ENCODE assay signal across 25 cellular contexts in the genomic region with DNA sequence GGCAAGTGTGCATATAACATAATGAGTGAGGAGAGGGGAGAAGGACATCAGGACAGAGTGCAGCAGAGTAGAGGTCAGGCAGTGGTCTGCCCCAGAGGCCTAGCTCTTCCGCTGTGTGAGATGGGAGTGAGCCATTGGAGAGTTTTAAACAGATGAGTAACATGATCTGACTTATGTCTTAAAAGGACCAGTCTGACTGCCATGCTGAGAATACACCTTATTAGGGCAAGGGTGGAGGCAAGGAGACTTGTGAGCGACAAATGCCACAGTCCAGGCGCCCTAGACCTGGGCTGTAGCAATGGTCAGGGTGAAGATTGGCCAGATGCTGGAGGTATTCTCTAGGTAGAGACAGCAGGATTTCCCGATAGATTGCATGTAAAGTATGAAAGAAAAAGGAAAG.
"Had no signal": no experiment of that assay in that cellular context is flagged by ENCODE, and none has a peak within 500 bp of the region (broad histone marks: within the 10 kb centered on the region; RNA-seq: fewer than 3 reads in every experiment).

No MANE protein-coding gene starts in this region.

- H3K4me1 ChIP-seq: esophagus squamous epithelium, gastrocnemius medialis, heart right ventricle, left lung, lower lobe of right lung had no signal

- H3K4me3 Mint-ChIP-seq: memory B cell had no signal

- H3K27me3 ChIP-seq: dorsolateral prefrontal cortex, esophagus squamous epithelium, gastrocnemius medialis, left lung had no signal

- H3K4me3 ChIP-seq: coronary artery, dorsolateral prefrontal cortex, esophagus squamous epithelium, gastrocnemius medialis, heart right ventricle, left lung, lower lobe of right lung had no signal

- H3K36me3 Mint-ChIP-seq: memory B cell had no signal

- ATAC-seq: gastrocnemius medialis, heart right ventricle, left cardiac atrium, left lung, left ventricle myocardium superior, lower lobe of right lung had no signal

- H3K27ac Mint-ChIP-seq: memory B cell had no signal

- H3K9me3 ChIP-seq: esophagus squamous epithelium, gastrocnemius medialis, heart right ventricle, left lung, lower lobe of right lung had no signal

- H3K27me3 Mint-ChIP-seq: memory B cell had no signal

- H3K4me1 Mint-ChIP-seq: memory B cell had no signal

- DNase-seq: dermis blood vessel endothelial cell; dorsolateral prefrontal cortex; effector CD4-positive, alpha-beta T cell; effector memory CD4-positive, alpha-beta T cell; esophagus squamous epithelium; foreskin fibroblast; foreskin melanocyte; gastrocnemius medialis; glutamatergic neuron; head of caudate nucleus; heart right ventricle; hippocampal formation; left cardiac atrium; left lung; left ventricle myocardium superior; lower lobe of right lung; mammary epithelial cell; mesendoderm; midbrain had no signal

- H3K27ac ChIP-seq: coronary artery, dorsolateral prefrontal cortex, esophagus squamous epithelium, gastrocnemius medialis, heart right ventricle, left lung, lower lobe of right lung had no signal

- FAIRE-seq: colon, endothelial cell of umbilical vein, islet of Langerhans, keratinocyte had no signal

- H3K36me3 ChIP-seq: esophagus squamous epithelium, gastrocnemius medialis, heart right ventricle, left lung, lower lobe of right lung had no signal
